Comparison of ENCODE assay signal across 34 cellular contexts in the genomic region with DNA sequence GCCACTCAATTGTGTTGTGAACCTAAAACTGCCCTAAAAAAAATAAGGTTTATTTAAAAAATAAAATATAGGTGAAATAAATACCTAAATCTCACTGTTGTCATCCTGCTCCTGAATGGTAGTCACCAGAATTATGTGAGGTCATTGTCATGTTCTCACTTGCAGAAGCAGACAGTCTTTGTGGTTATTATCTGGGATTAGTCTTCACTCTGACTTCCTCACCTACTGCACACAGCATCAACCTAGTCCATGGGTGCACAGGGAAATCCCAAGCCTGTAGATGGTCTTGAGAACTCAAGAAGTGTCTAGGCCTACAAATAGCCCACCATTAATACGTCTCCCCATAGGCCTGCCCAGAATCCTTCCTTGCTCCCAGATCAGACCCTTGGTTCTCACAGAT.
DNase-seq lines count a peak whose midpoint lies in the region; ATAC-seq, FAIRE-seq and TF ChIP-seq lines count a peak whose summit lies in the region.
"Had no signal": no experiment of that assay in that cellular context is flagged by ENCODE, and none has a peak within 500 bp of the region (broad histone marks: within the 10 kb centered on the region; RNA-seq: fewer than 3 reads in every experiment).

No MANE protein-coding gene starts in this region.

- TF ChIP-seq POLR2A in GM12878 (IDR thresholded peaks at IDR 0.05; ENCODE audit: low read depth, low read length): no peak
- no peak for TF ChIP-seq POLR2A in HepG2 (IDR thresholded peaks at IDR 0.05; ENCODE audit: insufficient read depth in 1 of 2, low read depth in 2 of 2, low read length in 2 of 2)

- RAD21 ChIA-PET in GM12878 (lab: Charles Lee; ENCODE audit: unreplicated experiment): interaction anchor here (1.0 to 7.6 kb wide), 4 partner anchors 17 to 50 kb away, joined by 3 to 82 read pairs (median 4); no protein-coding TSS in a partner anchor

- POLR2A ChIA-PET in GM12878 (lab: Charles Lee): no interaction called here
- POLR2A ChIA-PET in HepG2 (lab: Yijun Ruan, JAX): no interaction called here

- H3K9ac ChIP-seq in GM12878 (ENCODE audit: control insufficient read depth, insufficient read depth, low read length): no peak overlapping the region
- H3K9ac ChIP-seq in HepG2 (ENCODE audit: insufficient read depth, low read depth, low read length): no peak overlapping the region
- H3K9ac ChIP-seq: SK-N-SH had no signal

- intact Hi-C loops in GM12878 (cut with micrococcal nuclease; ENCODE audit: unreplicated experiment) (no loop called here), HepG2 (cut with micrococcal nuclease; ENCODE audit: unreplicated experiment) (no loop called here)

- FAIRE-seq in GM12878 (lab: Jason Lieb, UNC) (no peak), HepG2 (lab: Jason Lieb, UNC) (no peak)

- H4K20me1 ChIP-seq in GM12878 (ENCODE audit: control insufficient read depth, insufficient read depth) (no peaks in the 10 kb centered on the region), HepG2 (ENCODE audit: insufficient read depth, low read length) (no peaks in the 10 kb centered on the region)

- no peak overlapping the region for H3K27ac ChIP-seq in GM12878 (ENCODE audit: control insufficient read depth, insufficient read depth)
- H3K27ac ChIP-seq in foreskin keratinocyte: peak overlapping the region; percentile 66
- H3K27ac ChIP-seq in HepG2 (ENCODE audit: extremely low read length, insufficient read depth, low read length): no peak overlapping the region
- H3K27ac ChIP-seq: ascending aorta, colonic mucosa, psoas muscle, upper lobe of right lung had no signal

- in situ Hi-C loops in GM13977 (cut with MboI; ENCODE audit: low pct_unique_long_range_greater_than_20kb, low sequenced_read_pairs, unreplicated experiment) (no loop called here), GM12878 (cut with MboI) (no loop called here), HepG2 (cut with HindIII; ENCODE audit: extremely low pct_ligation_motif_present, low pct_unique_long_range_greater_than_20kb) (no loop called here)

- H3K79me2 ChIP-seq in GM12878 (ENCODE audit: control insufficient read depth, insufficient read depth, low read length): no peaks in the 10 kb centered on the region
- H3K79me2 ChIP-seq in HepG2 (ENCODE audit: insufficient read depth, low read length): no peaks in the 10 kb centered on the region

- TF ChIP-seq EP300 in GM12878 (IDR thresholded peaks at IDR 0.05; ENCODE audit: borderline replicate concordance in 1 of 2, control insufficient read depth in 1 of 2, low read depth in 2 of 2, low read length in 2 of 2) (no peak), HepG2 (IDR thresholded peaks at IDR 0.05; ENCODE audit: low read depth in 2 of 2, low read length in 2 of 2) (no peak), HepG2 (CRISPR knock-in tag; IDR thresholded peaks at IDR 0.05; ENCODE audit: borderline replicate concordance) (no peak)

- CTCF ChIA-PET in GM12878 (lab: Yijun Ruan, JAX) (interaction anchor here (1.0 to 2.9 kb wide), 3 partner anchors 17 to 1260 kb away, joined by 3 to 19 read pairs (median 4); no protein-coding TSS in a partner anchor), HepG2 (lab: Yijun Ruan, JAX; ENCODE audit: low intra/inter-chr PET ratio, low total read pairs) (no interaction called here)

- H3K4me3 ChIP-seq in GM12878 (no peak overlapping the region), HepG2 (replicated peaks in 1 of 3; ENCODE audit: insufficient read depth in 1 of 3, low read depth in 2 of 3, low read length in 3 of 3) (no peak overlapping the region)
- H3K4me3 ChIP-seq: ascending aorta, colonic mucosa, lung, MG63, PC-9, psoas muscle, upper lobe of right lung had no signal

- DNase-seq in A172 (ENCODE audit: low spot score): peak; percentile 26
- DNase-seq in GM13977 (ENCODE audit: low spot score): peak; percentile 32
- DNase-seq in GM12878 (ENCODE audit: low read depth, low spot score): no peak
- DNase-seq in foreskin keratinocyte: peak; percentile 43 to 54
- no peak for DNase-seq in stimulated activated CD4-positive, alpha-beta T cell treated with anti-CD3 and anti-CD28 coated beads, Interleukin-2, amount 100 ng/mL, for 48 hours
- DNase-seq in HepG2 (ENCODE audit: low spot score): no peak
- no peak for DNase-seq in stimulated activated CD4-positive, alpha-beta T cell treated with anti-CD3 and anti-CD28 coated beads, Interleukin-1b, Interleukin-23, amount 100 ng/mL, for 48 hours
- DNase-seq in KG1 (lab: John Stamatoyannopoulos, UW): no peak
- DNase-seq: activated CD4-positive, alpha-beta T cell treated with anti-CD3 and anti-CD28 coated beads, Interleukin-2, amount 50 U/mL, for 4 hours; activated CD8-positive, alpha-beta memory T cell treated with anti-CD3 and anti-CD28 coated beads, Interleukin-2, amount 10 ng/mL, durations not matched to agents 7 days and 5 days; activated gamma-delta T cell treated with Interleukin-2 at 50 U/mL for 16 hours; activated T-cell treated with anti-CD3 and anti-CD28 coated beads, Interleukin-2, amount 50 U/mL, for 4 hours; BE2C; CD8-positive, alpha-beta T cell; colonic mucosa; DMS 273 treated with DMSO at 0.1 percent for 48 hours; effector CD8-positive, alpha-beta T cell; KBM-7; NCI-H1105; NCI-H187 treated with DMSO at 0.1 percent for 48 hours; NCI-H526; occipital lobe; psoas muscle; SK-N-SH; stimulated activated naive CD4-positive, alpha-beta T cell; upper lobe of right lung had no signal

- TF ChIP-seq RAD21 in GM12878 (IDR thresholded peaks at IDR 0.05; ENCODE audit: insufficient read depth, low read depth, low read length) (no peak), HepG2 (CRISPR knock-in tag; IDR thresholded peaks at IDR 0.05) (no peak)

- H3K36me3 ChIP-seq in GM12878 (ENCODE audit: control insufficient read depth in 2 of 2, insufficient read depth in 2 of 2, low read length in 1 of 2): no peaks in the 10 kb centered on the region
- H3K36me3 ChIP-seq in HepG2 (replicated peaks in 1 of 2; ENCODE audit: control insufficient read depth in 1 of 2, insufficient read depth in 2 of 2, low read length in 2 of 2): no peaks in the 10 kb centered on the region
- H3K36me3 ChIP-seq: ascending aorta, BE2C, colonic mucosa, MG63, upper lobe of right lung had no signal

- SMC1A ChIA-PET in GM12878 (lab: Charles Lee; ENCODE audit: uncharacterized antibody, unreplicated experiment): interaction anchor here (0.5 to 8.8 kb wide), 6 partner anchors 10 to 91 kb away, joined by 3 to 111 read pairs (median 3); no protein-coding TSS in a partner anchor

- peak; percentile 56 for ATAC-seq in GM12878
- peak; percentile 28 for ATAC-seq in foreskin keratinocyte
- no peak for ATAC-seq in HepG2
- ATAC-seq: activated CD4-positive, CD25-positive, alpha-beta regulatory T cell treated with anti-CD3 and anti-CD28 coated beads, Interleukin-2, amount 50 U/mL, for 24 hours; activated CD8-positive, alpha-beta memory T cell treated with anti-CD3 and anti-CD28 coated beads, Interleukin-2, amount 10 ng/mL, durations not matched to agents 7 days and 5 days; activated T-cell treated with anti-CD3 and anti-CD28 coated beads, Interleukin-2, amount 50 U/mL, for 4 hours; CD8-positive, alpha-beta T cell; natural killer cell treated with Interleukin-12 subunit alpha and Interleukin-12 subunit beta and Interleukin-15 and Interleukin-18, amount 100 ng/mL, for 72 hours; psoas muscle; Right ventricle myocardium inferior; sciatic nerve; upper lobe of right lung had no signal

- H2AFZ ChIP-seq in GM12878 (ENCODE audit: control insufficient read depth, low read depth, low read length) (no peak overlapping the region), HepG2 (ENCODE audit: low read length) (no peak overlapping the region)
- H2AFZ ChIP-seq: PC-9 had no signal

- TF ChIP-seq CTCF in GM13977 (IDR thresholded peaks at IDR 0.05; ENCODE audit: extremely low read depth, insufficient read depth, missing control alignments) (no peak), GM12878 (IDR thresholded peaks at IDR 0.05 in 2 of 3, conservative IDR thresholded peaks at IDR 0.05 in 1 of 3; ENCODE audit: control insufficient read depth in 2 of 3, extremely low read depth in 1 of 3, insufficient read depth in 1 of 3, low read depth in 3 of 3, low read length in 3 of 3) (no peak), foreskin keratinocyte (conservative IDR thresholded peaks at IDR 0.05) (no peak), HepG2 (CRISPR knock-in tag; IDR thresholded peaks at IDR 0.05) (no peak)

- 57% methylated on average over 1 of the region's 1 CpG for WGBS in GM12878 (ENCODE audit: insufficient coverage, insufficient replicate concordance, low lambda C conversion rate, missing lambda C conversion rate)
- WGBS in HepG2 (ENCODE audit: low lambda C conversion rate): 5% methylated on average over 1 of the region's 1 CpG

- no peaks in the 10 kb centered on the region for H3K9me3 ChIP-seq in GM12878 (replicated peaks; ENCODE audit: control insufficient read depth, insufficient read depth, low read length)
- no peaks in the 10 kb centered on the region for H3K9me3 ChIP-seq in HepG2 (ENCODE audit: low read length)
- H3K9me3 ChIP-seq: ascending aorta, BE2C, colonic mucosa, MG63, psoas muscle, SK-N-SH, upper lobe of right lung had no signal

- H3K4me1 ChIP-seq in GM12878 (ENCODE audit: control insufficient read depth, insufficient read depth, low read length) (peaks cover 33% of the 10 kb centered on the region), foreskin keratinocyte (peaks cover 17% of the 10 kb centered on the region), HepG2 (ENCODE audit: insufficient read depth, low read length) (no peaks in the 10 kb centered on the region)
- H3K4me1 ChIP-seq: ascending aorta, BE2C, colonic mucosa, psoas muscle, upper lobe of right lung had no signal

- H3K4me2 ChIP-seq in GM12878 (ENCODE audit: control insufficient read depth, insufficient read depth) (no peak overlapping the region), HepG2 (ENCODE audit: low read depth, low read length) (no peak overlapping the region)
- H3K4me2 ChIP-seq: PC-9, SK-N-SH had no signal

- H3K27me3 ChIP-seq in GM12878 (replicated peaks in 1 of 2; ENCODE audit: control insufficient read depth in 2 of 2, insufficient read depth in 2 of 2, low read length in 1 of 2) (no peaks in the 10 kb centered on the region), foreskin keratinocyte (no peaks in the 10 kb centered on the region), HepG2 (ENCODE audit: control insufficient read depth in 1 of 2, insufficient read depth in 2 of 2, low read length in 2 of 2) (peaks cover 0 to 18% of the 10 kb centered on the region in 2 experiments; a peak in 4 of 5 replicates)
- H3K27me3 ChIP-seq: ascending aorta, colonic mucosa, MG63, upper lobe of right lung had no signal

- BruUV-seq in GM12878 (replicated peaks; lab: Mats Ljungman, UMichigan): no TSS peak
- BruUV-seq in HepG2 (replicated peaks; lab: Mats Ljungman, UMichigan): no TSS peak

TF ChIP-seq in HepG2, 621 proteins besides CTCF, POLR2A, EP300 and RAD21 (continues in another document):
- TF ChIP-seq ZSCAN31 (CRISPR knock-in tag; IDR thresholded peaks at IDR 0.05; ENCODE audit: low read depth): no peak

Comparison
In these comparisons a context has a peak if more than half of its experiments do, and no peak if none do; other contexts are left out.
1. DNase-seq: peak in A172 (single experiment), GM13977 (single experiment) and foreskin keratinocyte (2 of 2); none in GM12878 (single experiment), stimulated activated CD4-positive, alpha-beta T cell treated with anti-CD3 and anti-CD28 coated beads, Interleukin-2, amount 100 ng/mL, for 48 hours (0 of 2), HepG2 (single experiment), stimulated activated CD4-positive, alpha-beta T cell treated with anti-CD3 and anti-CD28 coated beads, Interleukin-1b, Interleukin-23, amount 100 ng/mL, for 48 hours (single experiment) and KG1 (single experiment).